In genomic region chr2:189499137-189499536, GRCh38 we compare ENCODE assay signal across 24 cellular contexts. TPM values are rescaled to one million over a fixed set of nuclear protein-coding genes. Genes with fewer than 3 reads are reported as not detected.
DNase-seq lines count a peak whose midpoint lies in the region; ATAC-seq, FAIRE-seq and TF ChIP-seq lines count a peak whose summit lies in the region.
"Had no signal": no experiment of that assay in that cellular context is flagged by ENCODE, and none has a peak within 500 bp of the region (broad histone marks: within the 10 kb centered on the region; RNA-seq: fewer than 3 reads in every experiment).

No MANE protein-coding gene starts in this region.

- in situ Hi-C loops in HepG2 (cut with HindIII; ENCODE audit: extremely low pct_ligation_motif_present, low pct_unique_long_range_greater_than_20kb) = no loop called here
- in situ Hi-C loops in K562 (cut with MboI) = loop anchor here (25.0 kb wide), 1 partner anchor 563 kb away; the partner anchor contains the start of gene MSTN

- H3K9me1 ChIP-seq in K562 (ENCODE audit: control insufficient read depth, insufficient read depth, low read length) = no peaks in the 10 kb centered on the region

- H3K27me3 ChIP-seq in HepG2 (ENCODE audit: control insufficient read depth in 1 of 2, insufficient read depth in 2 of 2, low read length in 2 of 2) (no peaks in the 10 kb centered on the region), right lobe of liver (no peaks in the 10 kb centered on the region), K562 (ENCODE audit: control insufficient read depth in 2 of 2, insufficient read depth in 2 of 2, low read length in 2 of 2) (no peaks in the 10 kb centered on the region), neutrophil (no peaks in the 10 kb centered on the region)
- H3K27me3 ChIP-seq: BE2C; BLaER1 treated with 17β-estradiol and CSF1 and Interleukin-3, amounts not matched to agents 10 nM and 100 nM had no signal

- DNase-seq in HepG2 (ENCODE audit: low spot score) (no peak), right lobe of liver (no peak), K562 (ENCODE audit: extremely low read depth in 1 of 4, low spot score in 3 of 4) (no peak), medulla oblongata (ENCODE audit: extremely low spot score) (no peak)
- DNase-seq: ACHN; AML-193; BE2C; CD4-positive, alpha-beta T cell; CD8-positive, alpha-beta memory T cell; DMS53; DMS79 treated with DMSO at 0.1 percent for 48 hours; GF-D8; GM23248; H7; HCEC 1CT had no signal

- H3K36me3 ChIP-seq in HepG2 (replicated peaks in 1 of 2; ENCODE audit: control insufficient read depth in 1 of 2, insufficient read depth in 2 of 2, low read length in 2 of 2) (no peaks in the 10 kb centered on the region), right lobe of liver (no peaks in the 10 kb centered on the region), K562 (ENCODE audit: control insufficient read depth, insufficient read depth, low read length) (no peaks in the 10 kb centered on the region), neutrophil (no peaks in the 10 kb centered on the region)
- H3K36me3 ChIP-seq: BE2C; BLaER1 treated with 17β-estradiol and CSF1 and Interleukin-3, amounts not matched to agents 10 nM and 100 nM had no signal

- H4K20me1 ChIP-seq in HepG2 (ENCODE audit: insufficient read depth, low read length) = no peaks in the 10 kb centered on the region
- no peaks in the 10 kb centered on the region for H4K20me1 ChIP-seq in K562 (replicated peaks; ENCODE audit: control insufficient read depth, insufficient read depth, low read length)
- H4K20me1 ChIP-seq: BLaER1 treated with 17β-estradiol and CSF1 and Interleukin-3, amounts not matched to agents 10 nM and 100 nM had no signal

- BruUV-seq in HepG2 (replicated peaks; lab: Mats Ljungman, UMichigan) (no TSS peak), K562 (replicated peaks; lab: Mats Ljungman, UMichigan) (no TSS peak)

- TF ChIP-seq RAD21 in HepG2 (CRISPR knock-in tag; IDR thresholded peaks at IDR 0.05) (no peak), K562 (CRISPR knock-in tag; conservative IDR thresholded peaks at IDR 0.05 in 1 of 2, IDR thresholded peaks at IDR 0.05 in 1 of 2) (no peak)

- TF ChIP-seq POLR2A in HepG2 (IDR thresholded peaks at IDR 0.05; ENCODE audit: insufficient read depth in 1 of 2, low read depth in 2 of 2, low read length in 2 of 2) (no peak), right lobe of liver (IDR thresholded peaks at IDR 0.05) (no peak), K562 (conservative IDR thresholded peaks at IDR 0.05) (no peak)

- H2AFZ ChIP-seq in HepG2 (ENCODE audit: low read length) (no peak overlapping the region), K562 (ENCODE audit: low read depth, low read length) (no peak overlapping the region)
- H2AFZ ChIP-seq: GM23248 had no signal

- H3K79me2 ChIP-seq in HepG2 (ENCODE audit: insufficient read depth, low read length) (no peaks in the 10 kb centered on the region), K562 (ENCODE audit: control insufficient read depth, insufficient read depth, low read length) (no peaks in the 10 kb centered on the region)

- H3K4me2 ChIP-seq in HepG2 (ENCODE audit: low read depth, low read length) (no peak overlapping the region), K562 (ENCODE audit: insufficient read depth, low read length) (no peak overlapping the region)
- H3K4me2 ChIP-seq: BLaER1 treated with 17β-estradiol and CSF1 and Interleukin-3, amounts not matched to agents 10 nM and 100 nM had no signal

- CTCF ChIA-PET in HepG2 (lab: Yijun Ruan, JAX; ENCODE audit: low intra/inter-chr PET ratio, low total read pairs) (no interaction called here), K562 (lab: Yijun Ruan, JAX; ENCODE audit: low intra/inter-chr PET ratio) (no interaction called here)

- no peak for FAIRE-seq in HepG2 (lab: Jason Lieb, UNC)
- FAIRE-seq in K562 (lab: Jason Lieb, UNC) = no peak
- FAIRE-seq: A204.1, GM12891, GM18507, GM19239, H1 had no signal

- no peak overlapping the region for H3K27ac ChIP-seq in HepG2 (ENCODE audit: extremely low read length, insufficient read depth, low read length)
- no peak overlapping the region for H3K27ac ChIP-seq in right lobe of liver
- H3K27ac ChIP-seq in K562 (ENCODE audit: extremely low read depth, low read depth, low read length) = no peak overlapping the region
- peak overlapping the region; percentile 66 for H3K27ac ChIP-seq in neutrophil
- H3K27ac ChIP-seq: 22Rv1; BLaER1 treated with 17β-estradiol and CSF1 and Interleukin-3, amounts not matched to agents 10 nM and 100 nM; GM23248 had no signal

- H3K4me3 ChIP-seq in HepG2 (replicated peaks in 1 of 3; ENCODE audit: insufficient read depth in 1 of 3, low read depth in 2 of 3, low read length in 3 of 3) = no peak overlapping the region
- no peak overlapping the region for H3K4me3 ChIP-seq in right lobe of liver
- no peak overlapping the region for H3K4me3 ChIP-seq in K562
- no peak overlapping the region for H3K4me3 ChIP-seq in neutrophil (ENCODE audit: low read depth in 1 of 2, low read length in 1 of 2)
- H3K4me3 ChIP-seq: BLaER1 treated with 17β-estradiol and CSF1 and Interleukin-3, amounts not matched to agents 10 nM and 100 nM; GM23248 had no signal

- H3K4me1 ChIP-seq in HepG2 (ENCODE audit: insufficient read depth, low read length) (no peaks in the 10 kb centered on the region), right lobe of liver (no peaks in the 10 kb centered on the region), K562 (replicated peaks in 1 of 2; ENCODE audit: control insufficient read depth in 2 of 2, insufficient read depth in 2 of 2, low read length in 2 of 2) (no peaks in the 10 kb centered on the region), neutrophil (ENCODE audit: control insufficient read depth in 1 of 2, insufficient read depth in 1 of 2, low read depth in 1 of 2, low read length in 1 of 2) (peaks cover 29% of the 10 kb centered on the region in 2 experiments)
- H3K4me1 ChIP-seq: BE2C had no signal

- intact Hi-C loops in HepG2 (cut with micrococcal nuclease; ENCODE audit: unreplicated experiment) (no loop called here), right lobe of liver (cut with DNase I) (no loop called here), K562 (cut with micrococcal nuclease) (no loop called here)

- H3K9ac ChIP-seq in HepG2 (ENCODE audit: insufficient read depth, low read depth, low read length) = no peak overlapping the region
- H3K9ac ChIP-seq in K562 (ENCODE audit: insufficient read depth in 1 of 2, low read depth in 2 of 2, low read length in 2 of 2) = no peak overlapping the region
- H3K9ac ChIP-seq: BLaER1 treated with 17β-estradiol and CSF1 and Interleukin-3, amounts not matched to agents 10 nM and 100 nM; GM23248 had no signal

- POLR2A ChIA-PET in HepG2 (lab: Yijun Ruan, JAX) = no interaction called here
- POLR2A ChIA-PET in K562 (lab: Yijun Ruan, JAX) = interaction anchor here (1.2 kb wide), 1 partner anchor 13 kb away, joined by 3 read pairs; no protein-coding TSS in a partner anchor

- WGBS in HepG2 (ENCODE audit: low lambda C conversion rate) = 92% methylated on average over 1 of the region's 1 CpG
- 90% methylated on average over 1 of the region's 1 CpG for WGBS in right lobe of liver (ENCODE audit: insufficient coverage, low coverage, low lambda C conversion rate, missing lambda C conversion rate)
- 54% methylated on average over 1 of the region's 1 CpG for WGBS in K562 (ENCODE audit: insufficient coverage, low coverage, missing lambda C conversion rate)

- no peak for TF ChIP-seq CTCF in HepG2 (CRISPR knock-in tag; IDR thresholded peaks at IDR 0.05)
- TF ChIP-seq CTCF in right lobe of liver (IDR thresholded peaks at IDR 0.05) = no peak
- no peak for TF ChIP-seq CTCF in K562 (IDR thresholded peaks at IDR 0.05 in 2 of 3, conservative IDR thresholded peaks at IDR 0.05 in 1 of 3; ENCODE audit: insufficient read depth in 2 of 3, low read depth in 1 of 3, low read length in 3 of 3)
- no peak for TF ChIP-seq CTCF in neutrophil (IDR thresholded peaks at IDR 0.05)

- ATAC-seq in HepG2 (no peak), right lobe of liver (no peak), K562 (no peak), GM19023 (IDR thresholded peaks at IDR 0.05; ENCODE audit: unreplicated experiment) (no peak)

- H3K9me3 ChIP-seq in HepG2 (ENCODE audit: low read length) (no peaks in the 10 kb centered on the region), right lobe of liver (no peaks in the 10 kb centered on the region), K562 (replicated peaks; ENCODE audit: control insufficient read depth, insufficient read depth, low read depth, low read length) (no peaks in the 10 kb centered on the region), neutrophil (no peaks in the 10 kb centered on the region)
- H3K9me3 ChIP-seq: BE2C had no signal

- TF ChIP-seq EP300 in HepG2 (IDR thresholded peaks at IDR 0.05; ENCODE audit: low read depth in 2 of 2, low read length in 2 of 2) (no peak), HepG2 (CRISPR knock-in tag; IDR thresholded peaks at IDR 0.05; ENCODE audit: borderline replicate concordance) (no peak), K562 (IDR thresholded peaks at IDR 0.05; ENCODE audit: low read length) (no peak)

RNA-seq across cellular contexts. Expression of gene WDR75, which starts 57.9 kb away (rescaled TPM):
- total RNA-seq in HepG2 (2016; rRNA removed; fragmentation: Illumina TruSeq; extraction: Trizol) (74.1 and 106 TPM in 2 replicates), right lobe of liver (10 to 100 TPM in 4 of 6 experiments, 1 to 10 TPM in 2; 7.5 to 19.5 (median 11.8) TPM), K562 (2014; rRNA removed) (50.9 and 59.6 TPM in 2 replicates), K562 (2014; rRNA removed; fragmentation: Illumina TruSeq; extraction: Trizol) (81.4 and 91.9 TPM in 2 replicates), K562 (2015; rRNA removed; fragmentation: Illumina TruSeq; extraction: Trizol) (71.7 and 76.4 TPM in 2 replicates), K562 (2021) (54.2 and 59.1 TPM in 2 replicates)
- 6.7 and 7.8 TPM in 2 replicates for total RNA-seq in HepG2 (2016; cell fraction: cytosol; rRNA removed; fragmentation: Illumina TruSeq; extraction: Trizol; ENCODE audit: low read depth)
- total RNA-seq in HepG2 (2016; cell fraction: insoluble cytoplasmic fraction; rRNA removed; fragmentation: Illumina TruSeq; extraction: Trizol) = 78.8 and 111 TPM in 2 replicates
- total RNA-seq in HepG2 (2016; cell fraction: membrane; rRNA removed; fragmentation: Illumina TruSeq; extraction: Trizol) = 18.3 and 22.3 TPM in 2 replicates
- total RNA-seq in HepG2 (2016; cell fraction: nucleus; rRNA removed; fragmentation: Illumina TruSeq; extraction: Trizol) = 104 and 105 TPM in 2 replicates
- polyA plus RNA-seq in HepG2 (2011; rRNA removed) (54.5 and 63.0 TPM in 2 replicates), K562 (2011; rRNA removed) (71.7 and 104 TPM in 2 replicates), K562 (2014; fragmentation: Illumina TruSeq; extraction: Trizol) (90.9 and 146 TPM in 2 replicates), K562 (2014; fragmentation: Nextera tagmentation; extraction: Ambion mirVana) (100 to 1,000 TPM in 1 of 2 experiments, 10 to 100 TPM in 1; 66.3 to 111 TPM), K562 (2014; rRNA removed) (60.4 and 68.9 TPM in 2 replicates)
- 11.8 and 17.9 TPM in 2 replicates for polyA plus RNA-seq in HepG2 (2011; cell fraction: cytosol; rRNA removed)
- 60.9 and 85.0 TPM in 2 replicates for polyA plus RNA-seq in HepG2 (2011; cell fraction: nucleus; rRNA removed)
- 34.1 and 68.0 TPM in 2 replicates for polyA plus RNA-seq in HepG2 (2012)
- polyA plus RNA-seq in HepG2 (2016; cell fraction: cytosol; fragmentation: Illumina TruSeq; extraction: Trizol; ENCODE audit: low read depth) = 2.4 and 2.5 TPM in 2 replicates
- 68.6 and 69.2 TPM in 2 replicates for polyA plus RNA-seq in HepG2 (2016; cell fraction: insoluble cytoplasmic fraction; fragmentation: Illumina TruSeq; extraction: Trizol; ENCODE audit: low read depth)
- polyA plus RNA-seq in HepG2 (2016; cell fraction: membrane; fragmentation: Illumina TruSeq; extraction: Trizol; ENCODE audit: low read depth) = 5.7 and 7.8 TPM in 2 replicates
- polyA plus RNA-seq in HepG2 (2016; cell fraction: nucleus; fragmentation: Illumina TruSeq; extraction: Trizol; ENCODE audit: insufficient read depth, low read depth) = 100 and 103 TPM in 2 replicates
- 46.4 and 64.2 TPM in 2 replicates for polyA minus RNA-seq in HepG2 (2011; rRNA and poly(A)+ RNA removed; ENCODE audit: low replicate concordance)
- polyA minus RNA-seq in HepG2 (2011; cell fraction: cytosol; rRNA and poly(A)+ RNA removed) = 20.1 and 21.0 TPM in 2 replicates
- 240 and 258 TPM in 2 replicates for polyA minus RNA-seq in HepG2 (2011; cell fraction: nucleus; rRNA and poly(A)+ RNA removed)
- 71.2 and 129 TPM in 2 replicates for total RNA-seq in K562 (2011; cell fraction: chromatin; rRNA removed; ENCODE audit: low replicate concordance)
- 59.6 and 96.4 TPM in 2 replicates for total RNA-seq in K562 (2011; cell fraction: nucleolus; rRNA removed)
- total RNA-seq in K562 (2011; cell fraction: nucleoplasm; rRNA removed) = 83.7 and 87.0 TPM in 2 replicates
- 21.9 and 26.6 TPM in 2 replicates for polyA plus RNA-seq in K562 (2011; cell fraction: cytosol; rRNA removed)
- polyA plus RNA-seq in K562 (2011; cell fraction: nucleus; rRNA removed) = 140 and 156 TPM in 2 replicates
- 25.7 and 120 TPM in 2 replicates for polyA plus RNA-seq in K562 (2012)
- 97.3 and 100 TPM in 2 replicates for polyA minus RNA-seq in K562 (2011; rRNA and poly(A)+ RNA removed)
- 19.5 and 28.0 TPM in 2 replicates for polyA minus RNA-seq in K562 (2011; cell fraction: cytosol; rRNA and poly(A)+ RNA removed)
- polyA minus RNA-seq in K562 (2011; cell fraction: nucleus; rRNA and poly(A)+ RNA removed) = 96.5 and 115 TPM in 2 replicates

Comparison
In these comparisons a context has a peak if more than half of its experiments do, and no peak if none do; other contexts are left out.
1. Of the 241 proteins assayed by ChIP-seq in both HepG2 and K562: peak only in HepG2: none; only in K562: MAFF, MAFG and NFE2; in both: none; in neither: 238.